22 cellular contexts compared by ENCODE assay signal in the genomic region with DNA sequence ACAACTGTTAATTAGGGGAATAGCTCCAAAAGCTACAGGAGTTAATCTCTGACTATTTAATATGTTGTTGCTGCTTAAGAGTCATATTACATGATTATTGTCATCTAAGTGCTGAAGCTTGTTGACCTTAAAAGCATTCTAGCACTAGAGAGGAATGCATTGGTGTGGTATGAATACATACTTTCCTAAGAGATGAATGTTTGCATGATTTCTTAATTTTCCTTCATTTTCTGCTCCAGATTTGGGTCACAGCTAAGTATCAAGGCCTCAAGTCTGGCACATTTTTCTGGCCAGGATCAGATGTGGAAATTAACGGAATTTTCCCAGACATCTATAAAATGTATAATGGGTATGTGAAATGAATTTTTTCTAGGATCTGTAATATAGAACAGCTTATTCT. TPM values are rescaled to one million over a fixed set of nuclear protein-coding genes. Genes with fewer than 3 reads are reported as not detected.
DNase-seq lines count a peak whose midpoint lies in the region; ATAC-seq, FAIRE-seq and TF ChIP-seq lines count a peak whose summit lies in the region.
"Had no signal": no experiment of that assay in that cellular context is flagged by ENCODE, and none has a peak within 500 bp of the region (broad histone marks: within the 10 kb centered on the region; RNA-seq: fewer than 3 reads in every experiment).

No MANE protein-coding gene starts in this region.

- peaks cover 12% of the 10 kb centered on the region; the same call in 1 of the 2 replicates for H3K36me3 ChIP-seq in GM23338 (ENCODE audit: insufficient read depth)
- no peaks in the 10 kb centered on the region for H3K36me3 ChIP-seq in astrocyte (ENCODE audit: insufficient read depth, low read length)
- H3K36me3 ChIP-seq in smooth muscle cell (ENCODE audit: low read depth) = peaks cover 2% of the 10 kb centered on the region
- H3K36me3 ChIP-seq: BLaER1 treated with 17β-estradiol and CSF1 and Interleukin-3, amounts not matched to agents 10 nM and 100 nM; cardiac muscle cell; neural progenitor cell had no signal

- no peaks in the 10 kb centered on the region for H3K9me2 ChIP-seq in GM23338 (ENCODE audit: insufficient read depth)

- no peaks in the 10 kb centered on the region for H4K20me1 ChIP-seq in GM23338 (replicated peaks; ENCODE audit: insufficient read depth)
- no peaks in the 10 kb centered on the region for H4K20me1 ChIP-seq in astrocyte (ENCODE audit: insufficient read depth, low read length)
- no peaks in the 10 kb centered on the region for H4K20me1 ChIP-seq in smooth muscle cell (ENCODE audit: low read depth)
- H4K20me1 ChIP-seq: BLaER1 treated with 17β-estradiol and CSF1 and Interleukin-3, amounts not matched to agents 10 nM and 100 nM had no signal

- DNase-seq in GM23338 (ENCODE audit: low spot score) = no peak
- peak; percentile 78 for DNase-seq in astrocyte (ENCODE audit: low read depth)
- DNase-seq in fibroblast of villous mesenchyme (ENCODE audit: low read depth) = peak; percentile 73
- DNase-seq in smooth muscle cell (lab: John Stamatoyannopoulos, UW; ENCODE audit: unreplicated experiment) = no peak
- no peak for DNase-seq in caudate nucleus (lab: John Stamatoyannopoulos, UW)
- DNase-seq in NCI-H1092 (lab: John Stamatoyannopoulos, UW) = no peak
- DNase-seq: activated CD4-positive, alpha-beta T cell treated with anti-CD3 and anti-CD28 coated beads for 48 hours; activated CD8-positive, alpha-beta memory T cell treated with anti-CD3 and anti-CD28 coated beads, Interleukin-2, amount 10 ng/mL, durations not matched to agents 7 days and 5 days; activated naive CD8-positive, alpha-beta T cell treated with anti-CD3 and anti-CD28 coated beads for 36 hours; KBM-7; midbrain; NCI-H187; NCI-H345; PC-9; SIG-M5; stimulated activated CD4-positive, alpha-beta T cell treated with anti-CD3 and anti-CD28 coated beads, Interleukin-4, amount 100 ng/mL, for 1 hour had no signal

- H3K27ac ChIP-seq in GM23338 (ENCODE audit: low read depth) (no peak overlapping the region), astrocyte (ENCODE audit: low read depth, low read length) (no peak overlapping the region), smooth muscle cell (ENCODE audit: low read depth) (peak overlapping the region; percentile 92), caudate nucleus (ENCODE audit: low read depth, low read length) (no peak overlapping the region)
- H3K27ac ChIP-seq: BLaER1 treated with 17β-estradiol and CSF1 and Interleukin-3, amounts not matched to agents 10 nM and 100 nM; cardiac muscle cell; neural progenitor cell; PC-9 had no signal

- WGBS in smooth muscle cell (ENCODE audit: low lambda C conversion rate) = 41% methylated on average over 1 of the region's 1 CpG

- H2AFZ ChIP-seq in GM23338 (no peak overlapping the region), astrocyte (ENCODE audit: low read depth, low read length) (no peak overlapping the region), smooth muscle cell (ENCODE audit: low read depth) (no peak overlapping the region)
- H2AFZ ChIP-seq: neural progenitor cell, PC-9 had no signal

- no peaks in the 10 kb centered on the region for H3K79me2 ChIP-seq in GM23338 (replicated peaks; ENCODE audit: insufficient read depth)
- H3K79me2 ChIP-seq in astrocyte (ENCODE audit: insufficient read depth, low read length) = no peaks in the 10 kb centered on the region
- H3K79me2 ChIP-seq in smooth muscle cell (ENCODE audit: low read depth) = no peaks in the 10 kb centered on the region

- H3K27me3 Mint-ChIP-seq in GM23338 (ENCODE audit: insufficient read depth, low read depth, poor library complexity) = no peaks in the 10 kb centered on the region
- H3K27me3 Mint-ChIP-seq in astrocyte (ENCODE audit: low read depth, unreplicated experiment) = no peaks in the 10 kb centered on the region
- H3K27me3 Mint-ChIP-seq: type B pancreatic cell had no signal

- no peak overlapping the region for H3K4me3 ChIP-seq in GM23338
- no peak overlapping the region for H3K4me3 ChIP-seq in astrocyte (ENCODE audit: insufficient read depth, low read depth, low read length)
- no peak overlapping the region for H3K4me3 ChIP-seq in fibroblast of villous mesenchyme (ENCODE audit: low read depth, low read length)
- H3K4me3 ChIP-seq in smooth muscle cell = no peak overlapping the region
- H3K4me3 ChIP-seq: BLaER1 treated with 17β-estradiol and CSF1 and Interleukin-3, amounts not matched to agents 10 nM and 100 nM; cardiac muscle cell; neural progenitor cell; PC-9 had no signal

- peaks cover 25% of the 10 kb centered on the region for H3K4me1 Mint-ChIP-seq in GM23338
- H3K4me1 Mint-ChIP-seq in astrocyte (ENCODE audit: low read depth, unreplicated experiment) = peaks cover 58% of the 10 kb centered on the region

- H3K4me2 ChIP-seq in GM23338 (no peak overlapping the region), astrocyte (ENCODE audit: low read length) (peak overlapping the region; percentile 30), smooth muscle cell (peak overlapping the region; percentile 63)
- H3K4me2 ChIP-seq: BLaER1 treated with 17β-estradiol and CSF1 and Interleukin-3, amounts not matched to agents 10 nM and 100 nM; neural progenitor cell; PC-9 had no signal

- ATAC-seq in GM23338 (no peak), HG03159 (IDR thresholded peaks at IDR 0.05; ENCODE audit: unreplicated experiment) (no peak)
- ATAC-seq: activated CD8-positive, alpha-beta memory T cell treated with anti-CD3 and anti-CD28 coated beads, Interleukin-2, amount 10 ng/mL, durations not matched to agents 7 days and 5 days had no signal

- peaks cover 44% of the 10 kb centered on the region for H3K36me3 Mint-ChIP-seq in GM23338 (ENCODE audit: low read depth)
- no peaks in the 10 kb centered on the region for H3K36me3 Mint-ChIP-seq in astrocyte (ENCODE audit: low read depth, unreplicated experiment)
- H3K36me3 Mint-ChIP-seq: activated CD8-positive, alpha-beta memory T cell treated with anti-CD3 and anti-CD28 coated beads, Interleukin-2, amount 10 ng/mL, durations not matched to agents 7 days and 5 days; activated naive CD8-positive, alpha-beta T cell treated with anti-CD3 and anti-CD28 coated beads for 36 hours; neural progenitor cell had no signal

- no peak overlapping the region for H3K9ac ChIP-seq in astrocyte (ENCODE audit: low read length)
- H3K9ac ChIP-seq in smooth muscle cell (ENCODE audit: low read depth) = no peak overlapping the region
- H3K9ac ChIP-seq: BLaER1 treated with 17β-estradiol and CSF1 and Interleukin-3, amounts not matched to agents 10 nM and 100 nM; neural progenitor cell had no signal

- H3K27me3 ChIP-seq in GM23338 (ENCODE audit: insufficient read depth) (no peaks in the 10 kb centered on the region), astrocyte (ENCODE audit: insufficient read depth, low read length) (no peaks in the 10 kb centered on the region), smooth muscle cell (ENCODE audit: low read depth) (no peaks in the 10 kb centered on the region)
- H3K27me3 ChIP-seq: BLaER1 treated with 17β-estradiol and CSF1 and Interleukin-3, amounts not matched to agents 10 nM and 100 nM; cardiac muscle cell; neural progenitor cell had no signal

- H3K9me3 Mint-ChIP-seq in GM23338 (no peaks in the 10 kb centered on the region; the same call in 2 of the 3 replicates), astrocyte (ENCODE audit: unreplicated experiment) (no peaks in the 10 kb centered on the region)
- H3K9me3 Mint-ChIP-seq: activated naive CD8-positive, alpha-beta T cell treated with anti-CD3 and anti-CD28 coated beads for 36 hours; stimulated activated naive CD8-positive, alpha-beta T cell treated with anti-CD3 and anti-CD28 coated beads, Interleukin-15, Interleukin-2, amounts not matched to agents 100 ng/mL and 50 ng/mL, for 24 hours had no signal

- H3K4me1 ChIP-seq in GM23338 (ENCODE audit: insufficient read depth) = peaks cover 10% of the 10 kb centered on the region; the same call in 1 of the 2 replicates
- peaks cover 13% of the 10 kb centered on the region for H3K4me1 ChIP-seq in astrocyte (ENCODE audit: insufficient read depth, low read length)
- peaks cover 33% of the 10 kb centered on the region for H3K4me1 ChIP-seq in smooth muscle cell (ENCODE audit: low read depth)

- TF ChIP-seq CTCF in GM23338 (conservative IDR thresholded peaks at IDR 0.05; ENCODE audit: low read depth in 2 of 2) (no peak), astrocyte (IDR thresholded peaks at IDR 0.05; ENCODE audit: insufficient read depth, low read depth, low read length) (no peak), fibroblast of villous mesenchyme (IDR thresholded peaks at IDR 0.05; ENCODE audit: insufficient read depth, low read depth, low read length) (no peak), smooth muscle cell (IDR thresholded peaks at IDR 0.05; ENCODE audit: borderline replicate concordance, insufficient read depth, poor library complexity, severe bottlenecking) (no peak)

- H3F3A ChIP-seq in GM23338 (replicated peaks; ENCODE audit: low read depth) (no peaks in the 10 kb centered on the region), smooth muscle cell (ENCODE audit: low read depth) (peaks cover 34% of the 10 kb centered on the region)

- peak; percentile 34 for FAIRE-seq in astrocyte (lab: Jason Lieb, UNC)

- H3K4me3 Mint-ChIP-seq in GM23338 (no peak overlapping the region), astrocyte (ENCODE audit: unreplicated experiment) (no peak overlapping the region)
- H3K4me3 Mint-ChIP-seq: activated CD8-positive, alpha-beta memory T cell treated with anti-CD3 and anti-CD28 coated beads, Interleukin-2, amount 10 ng/mL, durations not matched to agents 7 days and 5 days; activated naive CD8-positive, alpha-beta T cell treated with anti-CD3 and anti-CD28 coated beads for 36 hours; neural progenitor cell; stimulated activated naive CD8-positive, alpha-beta T cell treated with anti-CD3 and anti-CD28 coated beads, Interleukin-15, Interleukin-2, amounts not matched to agents 100 ng/mL and 50 ng/mL, for 24 hours; type B pancreatic cell had no signal

- no peaks in the 10 kb centered on the region for H3K9me3 ChIP-seq in astrocyte (ENCODE audit: insufficient read depth, low read depth, low read length)
- no peaks in the 10 kb centered on the region for H3K9me3 ChIP-seq in smooth muscle cell (replicated peaks; ENCODE audit: low read depth)
- H3K9me3 ChIP-seq: BLaER1 treated with 17β-estradiol and CSF1 and Interleukin-3, amounts not matched to agents 10 nM and 100 nM had no signal

- H3K27ac Mint-ChIP-seq in GM23338 = 0 out of 2 replicates have a peak overlapping the region, but pooled peaks have one; percentile 29
- peak overlapping the region; percentile 44 for H3K27ac Mint-ChIP-seq in astrocyte (ENCODE audit: unreplicated experiment)
- H3K27ac Mint-ChIP-seq: activated CD8-positive, alpha-beta memory T cell treated with anti-CD3 and anti-CD28 coated beads, Interleukin-2, amount 10 ng/mL, durations not matched to agents 7 days and 5 days; activated naive CD8-positive, alpha-beta T cell treated with anti-CD3 and anti-CD28 coated beads for 36 hours; neural progenitor cell; stimulated activated naive CD8-positive, alpha-beta T cell treated with anti-CD3 and anti-CD28 coated beads, Interleukin-15, Interleukin-2, amounts not matched to agents 100 ng/mL and 50 ng/mL, for 24 hours had no signal

RNA-seq across cellular contexts. Expression of a gene that starts 53.5 kb away (rescaled TPM):
- 42.6 and 46.9 TPM in 2 replicates for total RNA-seq in GM23338 (2014; rRNA removed; shearing (Covaris generic))
- polyA plus RNA-seq in GM23338 (2016; fragmentation: Nextera tagmentation; extraction: Ambion mirVana) (14.5 and 17.3 TPM in 2 replicates), smooth muscle cell (193 and 329 TPM in 2 replicates)
- total RNA-seq in astrocyte (7.1 and 8.9 TPM in 2 replicates), fibroblast of villous mesenchyme (6.0 and 8.4 TPM in 2 replicates), smooth muscle cell (433 and 501 TPM in 2 replicates)

Comparison
In these comparisons a context has a peak if more than half of its experiments do, and no peak if none do; other contexts are left out.
1. DNase-seq: peak in astrocyte (single experiment) and fibroblast of villous mesenchyme (single experiment); none in GM23338 (single experiment), smooth muscle cell (single experiment), caudate nucleus (0 of 61) and NCI-H1092 (single experiment).